Comparison of ENCODE assay signal across 8 cellular contexts in genomic region chr15:101333907-101334789, GRCh38. TPM values are rescaled to one million over a fixed set of nuclear protein-coding genes. Genes with fewer than 3 reads are reported as not detected.
DNase-seq lines count a peak whose midpoint lies in the region; ATAC-seq and TF ChIP-seq lines count a peak whose summit lies in the region.
"Not testable (repeated sequence)": the region's sequence is repeated elsewhere in the genome, so short reads cannot be mapped to it uniquely, and the experiment has no call there.

No MANE protein-coding gene starts in this region.

- not testable (repeated sequence) for H3K27me3 ChIP-seq in BLaER1; HUES64 (ENCODE audit: insufficient read depth, low read length); lower lobe of right lung (ENCODE audit: low read depth)

- H3K27ac Mint-ChIP-seq in activated naive CD4-positive, alpha-beta T cell treated with anti-CD3 and anti-CD28 coated beads for 36 hours: peak overlapping the region; percentile 82

- intact Hi-C loops in activated naive CD4-positive, alpha-beta T cell treated with anti-CD3 and anti-CD28 coated beads for 36 hours (cut with micrococcal nuclease): loop anchor here (1.0 kb wide), 2 partner anchors 14 to 39 kb away; partner anchors contain the start of gene SNRPA1
- intact Hi-C loops in lower lobe of right lung (cut with DNase I): not testable (repeated sequence)

- CTCF ChIA-PET in activated naive CD4-positive, alpha-beta T cell treated with anti-CD3 and anti-CD28 coated beads for 36 hours (lab: Charles Lee): interaction anchor here (0.5 to 1.8 kb wide), 2 partner anchors 13 to 321 kb away, joined by 3 to 5 read pairs; no protein-coding TSS in a partner anchor

- H3K36me3 ChIP-seq in BLaER1; HUES64 (ENCODE audit: insufficient read depth, low read length); lower lobe of right lung: not testable (repeated sequence)

- peaks cover 34% of the 10 kb centered on the region for H3K9me3 ChIP-seq in BLaER1
- peaks cover 10% of the 10 kb centered on the region for H3K9me3 ChIP-seq in HUES64 (ENCODE audit: insufficient read depth, low read depth, low read length)
- not testable (repeated sequence) for H3K9me3 ChIP-seq in lower lobe of right lung

- H3K9me3 Mint-ChIP-seq in activated naive CD4-positive, alpha-beta T cell treated with anti-CD3 and anti-CD28 coated beads for 36 hours: not testable (repeated sequence)

- peaks cover 41% of the 10 kb centered on the region for H3K4me1 ChIP-seq in BLaER1
- not testable (repeated sequence) for H3K4me1 ChIP-seq in HUES64 (ENCODE audit: insufficient read depth, low read length); lower lobe of right lung

- not testable (repeated sequence) for H3K9ac ChIP-seq in BLaER1; HUES64 (ENCODE audit: low read depth, low read length)

- H3K4me2 ChIP-seq in BLaER1: peak overlapping the region; percentile 60

- H3K4me1 Mint-ChIP-seq in activated naive CD4-positive, alpha-beta T cell treated with anti-CD3 and anti-CD28 coated beads for 36 hours (ENCODE audit: low read depth): peaks cover 11% of the 10 kb centered on the region

- peak overlapping the region; percentile 57 for H3K4me3 Mint-ChIP-seq in activated naive CD4-positive, alpha-beta T cell treated with anti-CD3 and anti-CD28 coated beads for 36 hours

- not testable (repeated sequence) for TF ChIP-seq CTCF in lower lobe of right lung (IDR thresholded peaks at IDR 0.05)

- H3K27ac ChIP-seq in BLaER1: peak overlapping the region; percentile 62; the same call in 1 of the 2 replicates
- not testable (repeated sequence) for H3K27ac ChIP-seq in HUES64 (ENCODE audit: low read depth, low read length)
- H3K27ac ChIP-seq in lower lobe of right lung: peak overlapping the region; percentile 58

- not testable (repeated sequence) for H4K20me1 ChIP-seq in BLaER1

- H3K36me3 Mint-ChIP-seq in activated naive CD4-positive, alpha-beta T cell treated with anti-CD3 and anti-CD28 coated beads for 36 hours (ENCODE audit: low read depth): peaks cover 12% of the 10 kb centered on the region

- H3K4me3 ChIP-seq in BLaER1 (peak overlapping the region; percentile 45), HUES64 (ENCODE audit: low read length) (peak overlapping the region; percentile 4; the same call in 1 of the 2 replicates)
- not testable (repeated sequence) for H3K4me3 ChIP-seq in lower lobe of right lung

- 87% methylated on average over 10 of the region's 16 CpGs for WGBS in HUES64

- not testable (repeated sequence) for H3K27me3 Mint-ChIP-seq in activated naive CD4-positive, alpha-beta T cell treated with anti-CD3 and anti-CD28 coated beads for 36 hours (ENCODE audit: low read depth)

- peak; percentile 83 for DNase-seq in RKO (ENCODE audit: low spot score)
- peak; percentile 39 for DNase-seq in activated CD4-positive, alpha-beta T cell treated with anti-CD3 and anti-CD28 coated beads, Interleukin-2, amount 50 U/mL, for 1 hour
- DNase-seq in activated naive CD4-positive, alpha-beta T cell treated with anti-CD3 and anti-CD28 coated beads for 36 hours: peak; percentile 59
- DNase-seq in lower lobe of right lung: not testable (repeated sequence)
- DNase-seq in stimulated activated CD4-positive, alpha-beta T cell treated with anti-CD3 and anti-CD28 coated beads, TNF-alpha, amount 100 ng/mL, for 4 hours (ENCODE audit: low read depth in 3 of 3): peak in 2 of 3 experiments; percentile 17 to 34

- ATAC-seq in GM19395 (IDR thresholded peaks at IDR 0.05; ENCODE audit: unreplicated experiment) (peak; percentile 49), lower lobe of right lung (peak in 1 of 2 donors; percentile 29)

RNA-seq across cellular contexts. Expression of gene SNRPA1, which starts 39.1 kb away (rescaled TPM):
- polyA plus RNA-seq in HUES64 (2013, experiment 1 of 2): 129 TPM
- polyA plus RNA-seq in HUES64 (2013, experiment 2 of 2): 140 TPM
- 100 to 1,000 TPM; 205 to 212 TPM for total RNA-seq in activated naive CD4-positive, alpha-beta T cell treated with anti-CD3 and anti-CD28 coated beads for 36 hours
- 35.4 TPM for total RNA-seq in lower lobe of right lung

RNA-seq across cellular contexts. Expression of gene SELENOS, which starts 56.9 kb away (rescaled TPM):
- 43.4 TPM for polyA plus RNA-seq in HUES64 (2013, experiment 1 of 2)
- 38.7 TPM for polyA plus RNA-seq in HUES64 (2013, experiment 2 of 2)
- total RNA-seq in activated naive CD4-positive, alpha-beta T cell treated with anti-CD3 and anti-CD28 coated beads for 36 hours: 10 to 100 TPM; 13.1 to 15.3 TPM
- 64.5 TPM for total RNA-seq in lower lobe of right lung
